In genomic region chr3:126553284-126553811, GRCh38 we compare ENCODE assay signal across 21 cellular contexts. TPM values are rescaled to one million over a fixed set of nuclear protein-coding genes. Genes with fewer than 3 reads are reported as not detected.
DNase-seq lines count a peak whose midpoint lies in the region; ATAC-seq and TF ChIP-seq lines count a peak whose summit lies in the region.
"Had no signal": no experiment of that assay in that cellular context is flagged by ENCODE, and none has a peak within 500 bp of the region (broad histone marks: within the 10 kb centered on the region; RNA-seq: fewer than 3 reads in every experiment).

No MANE protein-coding gene starts in this region.

- no peaks in the 10 kb centered on the region for H3K36me3 Mint-ChIP-seq in activated T-cell treated with anti-CD3 and anti-CD28 coated beads, Interleukin-2, amount 50 U/mL, for 4 hours (ENCODE audit: insufficient read depth)

- no peak overlapping the region for H3K4me3 Mint-ChIP-seq in activated T-cell treated with anti-CD3 and anti-CD28 coated beads, Interleukin-2, amount 50 U/mL, for 4 hours
- H3K4me3 Mint-ChIP-seq: activated CD8-positive, alpha-beta T cell treated with anti-CD3 and anti-CD28 coated beads for 36 hours had no signal

- H3K4me3 ChIP-seq in lower lobe of right lung: no peak overlapping the region
- H3K4me3 ChIP-seq in suprapubic skin: no peak overlapping the region
- H3K4me3 ChIP-seq: A549, esophagus squamous epithelium, HAP-1, left ventricle myocardium inferior, PC-9, sigmoid colon, SJCRH30 had no signal

- no peak for TF ChIP-seq EP300 in suprapubic skin (IDR thresholded peaks at IDR 0.05)

- peaks cover 5% of the 10 kb centered on the region for H3K27me3 Mint-ChIP-seq in activated T-cell treated with anti-CD3 and anti-CD28 coated beads, Interleukin-2, amount 50 U/mL, for 4 hours (ENCODE audit: low read depth)
- H3K27me3 Mint-ChIP-seq: activated CD8-positive, alpha-beta T cell treated with anti-CD3 and anti-CD28 coated beads for 36 hours had no signal

- peak; percentile 9 for DNase-seq in activated T-cell treated with anti-CD3 and anti-CD28 coated beads, Interleukin-2, amount 50 U/mL, for 1 hour
- no peak for DNase-seq in activated T-cell treated with anti-CD3 and anti-CD28 coated beads, Interleukin-2, amount 50 U/mL, for 4 hours
- DNase-seq in activated CD8-positive, alpha-beta memory T cell treated with anti-CD3 and anti-CD28 coated beads, Interleukin-2, amount 50 U/mL, for 48 hours: peak; percentile 23
- DNase-seq in lower lobe of right lung: peak; percentile 14
- peak; percentile 45 to 63 for DNase-seq in suprapubic skin (ENCODE audit: low spot score in 2 of 2)
- DNase-seq in GM10266 (ENCODE audit: extremely low spot score): no peak
- no peak for DNase-seq in 8988T
- DNase-seq in stimulated activated naive CD8-positive, alpha-beta T cell treated with anti-CD3 and anti-CD28 coated beads, Interleukin-15, Interleukin-2, amounts not matched to agents 100 U/mL and 50 U/mL, for 24 hours: no peak
- DNase-seq: activated CD8-positive, alpha-beta T cell treated with anti-CD3 and anti-CD28 coated beads for 36 hours; activated gamma-delta T cell; esophagus squamous epithelium; left ventricle myocardium inferior; NCI-H146; NCI-H82; occipital lobe; PC-9; SJCRH30 had no signal

- H3K4me1 ChIP-seq in lower lobe of right lung (no peaks in the 10 kb centered on the region), suprapubic skin (no peaks in the 10 kb centered on the region)
- H3K4me1 ChIP-seq: A549, esophagus squamous epithelium, sigmoid colon, SJCRH30 had no signal

- H3K36me3 ChIP-seq in lower lobe of right lung (no peaks in the 10 kb centered on the region), suprapubic skin (no peaks in the 10 kb centered on the region)
- H3K36me3 ChIP-seq: esophagus squamous epithelium, HAP-1, left ventricle myocardium inferior, sigmoid colon, SJCRH30 had no signal

- ATAC-seq in activated T-cell treated with anti-CD3 and anti-CD28 coated beads, Interleukin-2, amount 50 U/mL, for 4 hours: no peak
- ATAC-seq in lower lobe of right lung: no peak
- ATAC-seq in stimulated activated naive CD8-positive, alpha-beta T cell treated with anti-CD3 and anti-CD28 coated beads, Interleukin-15, Interleukin-2, amounts not matched to agents 100 U/mL and 50 U/mL, for 24 hours: no peak
- ATAC-seq: A549; activated CD8-positive, alpha-beta T cell treated with anti-CD3 and anti-CD28 coated beads for 36 hours had no signal

- no peak for TF ChIP-seq CTCF in lower lobe of right lung (IDR thresholded peaks at IDR 0.05)
- TF ChIP-seq CTCF in suprapubic skin (IDR thresholded peaks at IDR 0.05): no peak
- no peak for TF ChIP-seq CTCF in GM10266 (IDR thresholded peaks at IDR 0.05; ENCODE audit: control insufficient read depth, insufficient read depth, low read depth, missing control alignments)

- H3K9me3 ChIP-seq in lower lobe of right lung (no peaks in the 10 kb centered on the region), suprapubic skin (no peaks in the 10 kb centered on the region)
- H3K9me3 ChIP-seq: A549, esophagus squamous epithelium, HAP-1, left ventricle myocardium inferior, sigmoid colon, SJCRH30 had no signal

- no peaks in the 10 kb centered on the region for H3K4me1 Mint-ChIP-seq in activated T-cell treated with anti-CD3 and anti-CD28 coated beads, Interleukin-2, amount 50 U/mL, for 4 hours (ENCODE audit: low read depth)

- intact Hi-C loops in lower lobe of right lung (cut with DNase I): no loop called here

- H3K27me3 ChIP-seq in lower lobe of right lung (ENCODE audit: low read depth): no peaks in the 10 kb centered on the region
- no peaks in the 10 kb centered on the region for H3K27me3 ChIP-seq in suprapubic skin

- WGBS in suprapubic skin: 85% methylated on average over 14 of the region's 15 CpGs

- H3K27ac ChIP-seq in lower lobe of right lung: no peak overlapping the region
- H3K27ac ChIP-seq in suprapubic skin: no peak overlapping the region
- H3K27ac ChIP-seq: A549, esophagus squamous epithelium, left ventricle myocardium inferior, PC-9, sigmoid colon, SJCRH30 had no signal

- no peak for TF ChIP-seq POLR2A in suprapubic skin (IDR thresholded peaks at IDR 0.05)

- no peaks in the 10 kb centered on the region for H3K9me3 Mint-ChIP-seq in activated T-cell treated with anti-CD3 and anti-CD28 coated beads, Interleukin-2, amount 50 U/mL, for 4 hours
- H3K9me3 Mint-ChIP-seq: activated CD8-positive, alpha-beta T cell treated with anti-CD3 and anti-CD28 coated beads for 36 hours had no signal

RNA-seq across cellular contexts. Expression of gene C3orf22, which starts 5.4 kb away (rescaled TPM):
- not detected for total RNA-seq in activated T-cell treated with anti-CD3 and anti-CD28 coated beads, Interleukin-2, amount 50 U/mL, for 4 hours
- total RNA-seq in lower lobe of right lung: not detected
- not detected for total RNA-seq in suprapubic skin
- total RNA-seq: activated CD8-positive, alpha-beta T cell treated with anti-CD3 and anti-CD28 coated beads for 36 hours; esophagus squamous epithelium; left ventricle myocardium inferior; occipital lobe; PC-9; SJCRH30; T-helper 2 cell treated with Interferon-gamma antibody and Interleukin-4, amounts not matched to agents 100 ng/mL and 5 ng/mL, for 36 hours had no signal

RNA-seq across cellular contexts. Expression of gene CHST13, which starts 29.4 kb away (rescaled TPM):
- not detected for total RNA-seq in activated T-cell treated with anti-CD3 and anti-CD28 coated beads, Interleukin-2, amount 50 U/mL, for 4 hours
- 1.5 TPM for total RNA-seq in lower lobe of right lung
- total RNA-seq in suprapubic skin: not detected
- total RNA-seq: activated CD8-positive, alpha-beta T cell treated with anti-CD3 and anti-CD28 coated beads for 36 hours; occipital lobe; SJCRH30; T-helper 2 cell treated with Interferon-gamma antibody and Interleukin-4, amounts not matched to agents 100 ng/mL and 5 ng/mL, for 36 hours had no signal

RNA-seq across cellular contexts. Expression of gene UROC1, which starts 35.8 kb away (rescaled TPM):
- total RNA-seq in activated T-cell treated with anti-CD3 and anti-CD28 coated beads, Interleukin-2, amount 50 U/mL, for 4 hours: not detected
- not detected for total RNA-seq in lower lobe of right lung
- not detected for total RNA-seq in suprapubic skin
- total RNA-seq: activated CD8-positive, alpha-beta T cell treated with anti-CD3 and anti-CD28 coated beads for 36 hours; esophagus squamous epithelium; left ventricle myocardium inferior; occipital lobe; PC-9; sigmoid colon; SJCRH30; T-helper 2 cell treated with Interferon-gamma antibody and Interleukin-4, amounts not matched to agents 100 ng/mL and 5 ng/mL, for 36 hours had no signal

Comparison
In these comparisons a context has a peak if more than half of its experiments do, and no peak if none do; other contexts are left out.
1. DNase-seq: peak in activated T-cell treated with anti-CD3 and anti-CD28 coated beads, Interleukin-2, amount 50 U/mL, for 1 hour (single experiment), activated CD8-positive, alpha-beta memory T cell treated with anti-CD3 and anti-CD28 coated beads, Interleukin-2, amount 50 U/mL, for 48 hours (single experiment), lower lobe of right lung (single experiment) and suprapubic skin (2 of 2); none in activated T-cell treated with anti-CD3 and anti-CD28 coated beads, Interleukin-2, amount 50 U/mL, for 4 hours (single experiment), GM10266 (single experiment), 8988T (single experiment) and stimulated activated naive CD8-positive, alpha-beta T cell treated with anti-CD3 and anti-CD28 coated beads, Interleukin-15, Interleukin-2, amounts not matched to agents 100 U/mL and 50 U/mL, for 24 hours (single experiment).